ENCODE assay signal across 36 cellular contexts in the genomic region with DNA sequence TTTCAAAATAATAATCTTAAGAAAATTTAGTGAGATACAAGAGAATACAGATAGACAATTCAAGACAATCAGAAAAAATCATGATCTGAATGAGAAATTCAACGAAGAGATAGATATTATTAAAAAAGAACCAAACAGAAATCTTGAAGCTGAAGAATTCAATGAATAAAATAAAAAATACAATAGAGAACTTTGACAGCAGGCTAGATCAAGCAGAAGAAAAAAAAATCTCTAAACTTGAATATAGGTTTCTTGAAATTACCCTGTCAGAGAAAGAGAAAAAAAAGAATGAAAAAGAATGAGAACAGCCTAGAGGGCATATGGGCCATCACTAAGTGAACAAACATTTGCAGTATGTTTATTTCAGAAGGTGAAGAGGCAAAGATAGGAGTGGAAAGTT. TPM values are rescaled to one million over a fixed set of nuclear protein-coding genes. Genes with fewer than 3 reads are reported as not detected.
"Had no signal": no experiment of that assay in that cellular context is flagged by ENCODE, and none has a peak within 500 bp of the region (broad histone marks: within the 10 kb centered on the region; RNA-seq: fewer than 3 reads in every experiment).

No MANE protein-coding gene starts in this region.

- H3K27ac ChIP-seq: adrenal gland, body of pancreas, brain microvascular endothelial cell, breast epithelium, VCaP had no signal

- H3K4me1 ChIP-seq: adrenal gland, body of pancreas, breast epithelium had no signal

- H3K36me3 ChIP-seq: adrenal gland, brain microvascular endothelial cell, breast epithelium had no signal

- H3K9me3 ChIP-seq: body of pancreas had no signal

- DNase-seq: activated B cell treated with CpG ODN at 0.5 μM for 24 hours; activated CD4-positive, alpha-beta memory T cell treated with anti-CD3 and anti-CD28 coated beads for 36 hours; activated CD4-positive, alpha-beta T cell treated with anti-CD3 and anti-CD28 coated beads for 4 hours; activated CD4-positive, alpha-beta T cell treated with anti-CD3 and anti-CD28 coated beads, Interleukin-2, amount 10 ng/mL, durations not matched to agents 24 days and 14 days; activated CD4-positive, alpha-beta T cell treated with anti-CD3 and anti-CD28 coated beads, Interleukin-2, amount 50 U/mL, for 1 hour; activated CD4-positive, alpha-beta T cell treated with anti-CD3 and anti-CD28 coated beads, Interleukin-2, amount 50 U/mL, for 4 hours; activated CD4-positive, CD25-positive, alpha-beta regulatory T cell treated with anti-CD3 and anti-CD28 coated beads, Interleukin-2, amount 50 U/mL, for 72 hours; activated CD8-positive, alpha-beta memory T cell treated with anti-CD3 and anti-CD28 coated beads, Interleukin-2, amount 50 U/mL, for 4 hours; activated CD8-positive, alpha-beta T cell treated with anti-CD3 and anti-CD28 coated beads for 36 hours; activated effector memory CD4-positive, alpha-beta T cell treated with anti-CD3 and anti-CD28 coated beads, Interleukin-2, amount 50 U/mL, for 16 hours; activated gamma-delta T cell treated with Interleukin-2 at 50 U/mL for 16 hours; activated naive CD4-positive, alpha-beta T cell; activated naive CD4-positive, alpha-beta T cell treated with anti-CD3 and anti-CD28 coated beads for 36 hours; activated naive CD4-positive, alpha-beta T cell treated with anti-CD3 and anti-CD28 coated beads, Interleukin-2, amount 50 U/mL, for 16 hours; activated naive CD8-positive, alpha-beta T cell treated with anti-CD3 and anti-CD28 coated beads for 36 hours; activated T-cell treated with anti-CD3 and anti-CD28 coated beads for 4 hours; activated T-cell treated with anti-CD3 and anti-CD28 coated beads, Interleukin-2, amount 50 U/mL, for 1 hour; activated T-cell treated with anti-CD3 and anti-CD28 coated beads, Interleukin-2, amount 50 U/mL, for 4 hours; activated T-cell treated with anti-CD3 and anti-CD28 coated beads, Interleukin-2, amount 50 U/mL, for 72 hours; adrenal gland; amniotic stem cell; aorta; body of pancreas; brain microvascular endothelial cell; central memory CD4-positive, alpha-beta T cell; T-helper 2 cell; T-helper 9 cell had no signal

- H3K27me3 ChIP-seq: adrenal gland, body of pancreas, brain microvascular endothelial cell, breast epithelium had no signal

- FAIRE-seq: astrocyte, TTC549 had no signal

- H3K4me3 ChIP-seq: adrenal gland, body of pancreas, breast epithelium had no signal

RNA-seq across cellular contexts. Expression of gene IL22RA2, which starts 39.0 kb away (rescaled TPM):
- total RNA-seq: activated B cell treated with CpG ODN at 0.5 μM for 24 hours; activated CD4-positive, alpha-beta memory T cell treated with anti-CD3 and anti-CD28 coated beads for 36 hours; activated CD4-positive, alpha-beta T cell treated with anti-CD3 and anti-CD28 coated beads, Interleukin-2, amount 10 ng/mL, durations not matched to agents 24 days and 14 days; activated CD8-positive, alpha-beta memory T cell treated with anti-CD3 and anti-CD28 coated beads for 36 hours; activated CD8-positive, alpha-beta T cell treated with anti-CD3 and anti-CD28 coated beads for 36 hours; activated naive CD4-positive, alpha-beta T cell treated with anti-CD3 and anti-CD28 coated beads for 36 hours; activated naive CD4-positive, alpha-beta T cell treated with anti-CD3 and anti-CD28 coated beads, Interleukin-2, amount 50 U/mL, for 72 hours; activated naive CD8-positive, alpha-beta T cell treated with anti-CD3 and anti-CD28 coated beads for 36 hours; activated T-cell treated with anti-CD3 and anti-CD28 coated beads, Interleukin-2, amount 50 U/mL, for 4 hours; activated T-cell treated with anti-CD3 and anti-CD28 coated beads, Interleukin-2, amount 50 U/mL, for 72 hours; activated T-helper 1 cell treated with anti-CD3 and anti-CD28 coated beads, Interleukin-12 subunit alpha, Interleukin-12 subunit beta, Interleukin-2, Interleukin-4 antibody, amounts not matched to agents 30 ng/mL and 10 ng/mL and 1 ng/mL, durations not matched to agents 14 hours and 24 hours and 36 hours; activated T-helper 17 cell treated with anti-CD3 and anti-CD28 coated beads, Interleukin-2, amount 50 U/mL, for 72 hours; adrenal gland; aorta; astrocyte; body of pancreas; cerebellum had no signal
- polyA plus RNA-seq: adrenal gland, aorta had no signal
